13 cellular contexts compared by ENCODE assay signal in the genomic region with DNA sequence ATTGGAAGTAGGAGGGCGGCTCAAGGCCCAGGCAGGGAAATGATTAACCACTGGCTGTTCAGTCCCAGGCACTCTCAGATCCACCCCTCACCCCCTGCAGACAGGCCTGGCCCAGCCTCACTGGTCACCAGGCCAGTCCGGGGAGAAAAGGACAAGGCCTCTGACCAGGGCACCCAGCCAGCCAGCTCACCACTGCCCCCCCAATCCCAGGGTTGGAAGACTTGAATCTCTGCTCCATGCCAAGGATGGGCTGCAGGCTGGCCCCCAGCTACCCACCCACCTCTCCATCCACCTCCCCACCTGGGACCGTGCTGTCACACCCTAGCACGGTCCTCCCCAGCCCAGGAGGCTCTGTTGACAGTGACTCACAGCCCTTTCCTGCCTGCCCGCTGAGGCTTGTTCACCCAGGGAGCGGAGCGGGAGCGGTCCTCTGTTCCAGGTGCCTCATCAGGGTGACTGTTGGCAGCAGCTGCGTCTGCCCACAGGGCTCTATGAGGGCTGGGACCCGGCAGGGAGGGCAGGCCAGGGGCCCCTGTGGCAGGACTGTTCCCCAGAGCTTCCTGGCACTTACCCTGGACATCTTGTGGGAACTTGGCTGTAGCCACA. TPM values are rescaled to one million over a fixed set of nuclear protein-coding genes. Genes with fewer than 3 reads are reported as not detected.
DNase-seq lines count a peak whose midpoint lies in the region; ATAC-seq, FAIRE-seq and TF ChIP-seq lines count a peak whose summit lies in the region.
"Had no signal": no experiment of that assay in that cellular context is flagged by ENCODE, and none has a peak within 500 bp of the region (broad histone marks: within the 10 kb centered on the region; RNA-seq: fewer than 3 reads in every experiment).

No MANE protein-coding gene starts in this region.

- no peak overlapping the region for H3K4me3 ChIP-seq in Panc1 (ENCODE audit: low read depth in 2 of 2, low read length in 2 of 2)
- H3K4me3 ChIP-seq in skin epidermis, result peak overlapping the region; percentile 42 to 54 (median 48)

- H3K27ac ChIP-seq in Panc1 (ENCODE audit: low read length) (no peak overlapping the region), skin epidermis (peak overlapping the region in 20 of 21 experiments; percentile 4 to 95 (median 86))

- DNase-seq in GM18507 (ENCODE audit: extremely low spot score, insufficient read length, low read depth) (no peak), Panc1 (ENCODE audit: low read depth, low spot score) (no peak), kidney tubule cell (ENCODE audit: low spot score) (peak; percentile 94), KG1 (lab: John Stamatoyannopoulos, UW) (no peak)
- DNase-seq: activated naive CD8-positive, alpha-beta T cell treated with anti-CD3 and anti-CD28 coated beads, Interleukin-2, amount 10 ng/mL, durations not matched to agents 7 days and 5 days; DMS79; Kasumi-1; NCI-H524 treated with DMSO at 0.1 percent for 48 hours; T-helper 1 cell had no signal

- H3K27me3 ChIP-seq in Panc1 (ENCODE audit: control insufficient read depth, insufficient read depth, low read length), result peaks cover 5% of the 10 kb centered on the region; the same call in 1 of the 2 replicates

- POLR2A ChIA-PET in Panc1 (lab: Charles Lee), result interaction anchor here (0.6 kb wide), 1 partner anchor 10 kb away, joined by 6 read pairs; no protein-coding TSS in a partner anchor

- in situ Hi-C loops in Panc1 (cut with HindIII; ENCODE audit: low pct_unique_long_range_greater_than_20kb, low sequenced_read_pairs), result no loop called here

- TF ChIP-seq CTCF in Panc1 (IDR thresholded peaks at IDR 0.05), result no peak

- no peaks in the 10 kb centered on the region for H3K4me1 ChIP-seq in Panc1 (ENCODE audit: control insufficient read depth, insufficient read depth, low read length)

- no peaks in the 10 kb centered on the region for H3K9me3 ChIP-seq in Panc1 (ENCODE audit: control insufficient read depth, insufficient read depth, low read depth, low read length)

- FAIRE-seq in GM18507 (lab: Jason Lieb, UNC), result peak; percentile 36

- intact Hi-C loops in Panc1 (cut with micrococcal nuclease; ENCODE audit: unreplicated experiment), result no loop called here

- CTCF ChIA-PET in Panc1 (lab: Charles Lee), result interaction anchor here (0.6 kb wide), 1 partner anchor 18 kb away, joined by 4 read pairs; no protein-coding TSS in a partner anchor

- H3K36me3 ChIP-seq in Panc1 (ENCODE audit: control insufficient read depth, insufficient read depth, low read length), result 0 out of 2 replicates have a peak, but pooled peaks cover 2% of the 10 kb centered on the region

- ATAC-seq in Panc1, result peak; percentile 25; the same call in 1 of the 2 replicates
- no peak for ATAC-seq in HG02981 (IDR thresholded peaks at IDR 0.05; ENCODE audit: unreplicated experiment)
- ATAC-seq in GM18511 (IDR thresholded peaks at IDR 0.05; ENCODE audit: unreplicated experiment), result no peak
- no peak for ATAC-seq in HG03457 (IDR thresholded peaks at IDR 0.05; ENCODE audit: unreplicated experiment)

- BruUV-seq in Panc1 (replicated peaks; lab: Mats Ljungman, UMichigan), result no TSS peak

RNA-seq across cellular contexts. Expression of a gene that starts 2.2 kb away (rescaled TPM):
- total RNA-seq in Panc1 (2021; ENCODE audit: unreplicated experiment), result 0.10 TPM
- polyA plus RNA-seq in Panc1 (2012; ENCODE audit: insufficient read length), result not detected
- total RNA-seq: activated naive CD8-positive, alpha-beta T cell treated with anti-CD3 and anti-CD28 coated beads, Interleukin-2, amount 10 ng/mL, durations not matched to agents 7 days and 5 days had no signal

RNA-seq across cellular contexts. Expression of a gene that starts 19.5 kb away (rescaled TPM):
- total RNA-seq in Panc1 (2021; ENCODE audit: unreplicated experiment), result not detected
- not detected for polyA plus RNA-seq in Panc1 (2012; ENCODE audit: insufficient read length)
- total RNA-seq: activated naive CD8-positive, alpha-beta T cell treated with anti-CD3 and anti-CD28 coated beads, Interleukin-2, amount 10 ng/mL, durations not matched to agents 7 days and 5 days had no signal

RNA-seq across cellular contexts. Expression of a gene that starts 24.6 kb away (rescaled TPM):
- not detected for total RNA-seq in Panc1 (2021; ENCODE audit: unreplicated experiment)
- polyA plus RNA-seq in Panc1 (2012; ENCODE audit: insufficient read length), result not detected
- total RNA-seq: activated naive CD8-positive, alpha-beta T cell treated with anti-CD3 and anti-CD28 coated beads, Interleukin-2, amount 10 ng/mL, durations not matched to agents 7 days and 5 days had no signal

Comparison
In these comparisons a context has a peak if more than half of its experiments do, and no peak if none do; other contexts are left out.
1. H3K4me3 ChIP-seq: peak in skin epidermis (7 of 7); none in Panc1 (0 of 2).